Comparison of ENCODE assay signal across 21 cellular contexts in the genomic region with DNA sequence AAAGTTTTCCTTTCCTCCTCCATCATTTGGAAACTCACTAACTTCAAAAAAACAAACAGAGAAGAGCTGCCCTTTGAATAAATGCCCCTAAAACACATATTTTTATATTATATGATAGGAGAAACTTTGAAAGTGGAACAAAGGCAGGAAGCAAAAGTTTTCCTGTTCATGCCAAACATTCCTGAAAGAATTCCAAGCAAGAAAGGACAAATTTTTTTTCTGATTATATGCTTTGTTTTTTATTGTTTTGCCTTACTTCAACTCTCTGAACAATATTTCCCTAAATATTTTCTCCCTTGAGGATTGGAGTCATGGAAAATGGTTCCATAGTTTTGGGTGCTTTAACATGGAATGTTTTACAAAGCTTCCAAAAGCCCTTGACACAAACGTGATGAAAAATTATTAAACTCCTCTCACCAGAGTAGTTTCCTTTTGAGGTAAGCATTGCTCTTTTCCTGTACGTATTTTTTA.
"Had no signal": no experiment of that assay in that cellular context is flagged by ENCODE, and none has a peak within 500 bp of the region (broad histone marks: within the 10 kb centered on the region; RNA-seq: fewer than 3 reads in every experiment).

No MANE protein-coding gene starts in this region.

- H3K27ac ChIP-seq: ascending aorta, dorsolateral prefrontal cortex, esophagus muscularis mucosa, lower lobe of right lung, WERI-Rb-1 had no signal

- H3K4me3 ChIP-seq: ascending aorta, dorsolateral prefrontal cortex, esophagus muscularis mucosa, lower lobe of right lung, mucosa of descending colon, right lobe of liver had no signal

- H3K36me3 ChIP-seq: ascending aorta, esophagus muscularis mucosa, lower lobe of right lung, right lobe of liver, WERI-Rb-1 had no signal

- DNase-seq: activated CD4-positive, alpha-beta T cell treated with anti-CD3 and anti-CD28 coated beads, Interleukin-2, amount 50 U/mL, for 48 hours; activated naive CD4-positive, alpha-beta T cell treated with Interleukin-2 at 50 U/mL for 16 hours; activated naive CD8-positive, alpha-beta T cell treated with anti-CD3 and anti-CD28 coated beads, Interleukin-2, amount 50 U/mL, for 24 hours; dorsolateral prefrontal cortex; endodermal cell; foreskin fibroblast; immature natural killer cell; left cardiac atrium; lower lobe of right lung; mucosa of descending colon; occipital lobe; right lobe of liver; stimulated activated CD4-positive, alpha-beta T cell treated with anti-CD3 and anti-CD28 coated beads, Interleukin-12 subunit alpha, Interleukin-12 subunit beta, amount 100 ng/mL, for 4 hours; stimulated activated CD4-positive, alpha-beta T cell treated with anti-CD3 and anti-CD28 coated beads, Interleukin-2, amount 100 ng/mL, for 24 hours; T-helper 17 cell; WERI-Rb-1 had no signal

- ATAC-seq: activated naive CD8-positive, alpha-beta T cell treated with anti-CD3 and anti-CD28 coated beads, Interleukin-2, amount 50 U/mL, for 24 hours; activated T-helper 17 cell treated with anti-CD3 and anti-CD28 coated beads, Interleukin-2, amount 50 U/mL, for 72 hours; lower lobe of right lung; mucosa of descending colon; natural killer cell treated with Interleukin-12 subunit alpha and Interleukin-12 subunit beta and Interleukin-15 and Interleukin-18, amount 100 ng/mL, for 72 hours; right lobe of liver; T-helper 17 cell had no signal

- H3K4me1 ChIP-seq: ascending aorta, lower lobe of right lung, right lobe of liver had no signal

- H3K36me3 Mint-ChIP-seq: immature natural killer cell; natural killer cell treated with Interleukin-12 subunit alpha and Interleukin-12 subunit beta and Interleukin-15 and Interleukin-18, amount 100 ng/mL, for 72 hours had no signal

- H3K9me3 Mint-ChIP-seq: activated naive CD8-positive, alpha-beta T cell treated with anti-CD3 and anti-CD28 coated beads, Interleukin-2, amount 50 U/mL, for 24 hours; activated T-helper 17 cell treated with anti-CD3 and anti-CD28 coated beads, Interleukin-2, amount 50 U/mL, for 72 hours had no signal

- H3K27me3 ChIP-seq: ascending aorta, esophagus muscularis mucosa, right lobe of liver had no signal

- H3K27ac Mint-ChIP-seq: activated naive CD8-positive, alpha-beta T cell treated with anti-CD3 and anti-CD28 coated beads, Interleukin-2, amount 50 U/mL, for 24 hours; activated T-helper 17 cell treated with anti-CD3 and anti-CD28 coated beads, Interleukin-2, amount 50 U/mL, for 72 hours; endodermal cell; immature natural killer cell; natural killer cell treated with Interleukin-12 subunit alpha and Interleukin-12 subunit beta and Interleukin-15 and Interleukin-18, amount 100 ng/mL, for 72 hours; progenitor cell of endocrine pancreas; T-helper 17 cell had no signal

- H3K9me3 ChIP-seq: ascending aorta, esophagus muscularis mucosa, lower lobe of right lung, mucosa of descending colon, right lobe of liver had no signal

- H3K4me3 Mint-ChIP-seq: activated naive CD8-positive, alpha-beta T cell treated with anti-CD3 and anti-CD28 coated beads, Interleukin-2, amount 50 U/mL, for 24 hours; activated T-helper 17 cell treated with anti-CD3 and anti-CD28 coated beads, Interleukin-2, amount 50 U/mL, for 72 hours; endodermal cell; immature natural killer cell; natural killer cell treated with Interleukin-12 subunit alpha and Interleukin-12 subunit beta and Interleukin-15 and Interleukin-18, amount 100 ng/mL, for 72 hours; T-helper 17 cell had no signal

- H3K27me3 Mint-ChIP-seq: progenitor cell of endocrine pancreas had no signal

- H3K4me1 Mint-ChIP-seq: activated naive CD8-positive, alpha-beta T cell treated with anti-CD3 and anti-CD28 coated beads, Interleukin-2, amount 50 U/mL, for 24 hours; activated T-helper 17 cell treated with anti-CD3 and anti-CD28 coated beads, Interleukin-2, amount 50 U/mL, for 72 hours; immature natural killer cell had no signal
